Comparison of ENCODE assay signal across 8 cellular contexts in genomic region chr6:119350202-119351004, GRCh38. TPM values are rescaled to one million over a fixed set of nuclear protein-coding genes. Genes with fewer than 3 reads are reported as not detected.
A peak's percentile ranks its signal among the peaks of the same experiment; 100 is the strongest.
DNase-seq lines count a peak whose midpoint lies in the region; ATAC-seq and TF ChIP-seq lines count a peak whose summit lies in the region.

No MANE protein-coding gene starts in this region.

- H3K27me3 ChIP-seq in BE2C (no peaks in the 10 kb centered on the region), body of pancreas (no peaks in the 10 kb centered on the region)

- TF ChIP-seq CTCF in BE2C (IDR thresholded peaks at IDR 0.05; ENCODE audit: low read depth, low read length) (no peak), body of pancreas (IDR thresholded peaks at IDR 0.05) (no peak)

- H3K4me1 ChIP-seq in BE2C (peaks cover 3% of the 10 kb centered on the region; the same call in 1 of the 2 replicates), body of pancreas (peaks cover 29% of the 10 kb centered on the region)

- peaks cover 5 to 18% (median 5%) of the 10 kb centered on the region in 3 donors for H3K27me3 Mint-ChIP-seq in immature natural killer cell (ENCODE audit: low read depth in 3 of 3)

- H3K36me3 ChIP-seq in BE2C (peaks cover 9% of the 10 kb centered on the region), body of pancreas (replicated peaks in 1 of 2; ENCODE audit: insufficient read depth in 1 of 2, low read depth in 2 of 2) (no peaks in the 10 kb centered on the region)

- DNase-seq in BE2C: no peak
- peak; percentile 49 for DNase-seq in RPMI7951 (ENCODE audit: low read depth)
- peak in 3 of 4 donors; percentile 21 to 41 (median 41) for DNase-seq in body of pancreas
- DNase-seq in immature natural killer cell: peak; percentile 66 to 70 (median 66)
- peak; percentile 31 to 42 for DNase-seq in stimulated activated CD4-positive, alpha-beta T cell treated with anti-CD3 and anti-CD28 coated beads, Interleukin-15, amount 100 ng/mL, for 48 hours (ENCODE audit: low read depth in 2 of 2)
- no peak for DNase-seq in mesenteric fat pad (ENCODE audit: low spot score)

- peaks cover 0 to under 1% (median 0%) of the 10 kb centered on the region in 3 donors for H3K36me3 Mint-ChIP-seq in immature natural killer cell

- no peak for TF ChIP-seq POLR2A in body of pancreas (IDR thresholded peaks at IDR 0.05)

- peak overlapping the region; percentile 74 to 96 (median 90) for H3K27ac ChIP-seq in body of pancreas

- H3K4me3 ChIP-seq in BE2C (ENCODE audit: low read depth, low read length) (peak overlapping the region; percentile 89), body of pancreas (peak overlapping the region; percentile 73 to 99)

- WGBS in body of pancreas, 2 donors: 0 to 1% methylated on average over 20 to 25 of the region's 25 CpGs

- H3K9me3 Mint-ChIP-seq in immature natural killer cell: peaks cover 0 to 3% (median 0%) of the 10 kb centered on the region in 6 donors

- intact Hi-C loops in body of pancreas (cut with DNase I): no loop called here

- peak overlapping the region; percentile 79 to 96 (median 92) for H3K27ac Mint-ChIP-seq in immature natural killer cell

- H3K4me1 Mint-ChIP-seq in immature natural killer cell: peaks cover 38 to 60% of the 10 kb centered on the region in 2 donors

- no peaks in the 10 kb centered on the region for H3K9me3 ChIP-seq in BE2C
- no peaks in the 10 kb centered on the region for H3K9me3 ChIP-seq in body of pancreas

- H3K4me3 Mint-ChIP-seq in immature natural killer cell: peak overlapping the region; percentile 85 to 96 (median 91)

- peak; percentile 10 for ATAC-seq in GM19035 (IDR thresholded peaks at IDR 0.05; ENCODE audit: unreplicated experiment)
- ATAC-seq in HG03175 (IDR thresholded peaks at IDR 0.05; ENCODE audit: unreplicated experiment): peak; percentile 15
- peak; percentile 20 for ATAC-seq in body of pancreas

RNA-seq across cellular contexts. Expression of gene MAN1A1, which starts 0.8 kb away (rescaled TPM):
- polyA plus RNA-seq in BE2C (2012; ENCODE audit: insufficient read depth, insufficient read length, low read depth): 45.3 TPM
- total RNA-seq in RPMI7951 (2014; rRNA removed; shearing (Covaris generic)): 17.8 and 19.7 TPM in 2 replicates
- total RNA-seq in body of pancreas (100 to 1,000 TPM in 1 of 2 donors, 10 to 100 TPM in 1; 85.4 to 109 TPM), mesenteric fat pad (147 TPM)
- polyA plus RNA-seq in immature natural killer cell: 10 to 100 TPM; 33.9 to 64.9 (median 56.7) TPM

Comparison
In these comparisons a context has a peak if more than half of its experiments do, and no peak if none do; other contexts are left out.
1. DNase-seq: peak in RPMI7951 (single experiment), body of pancreas (3 of 4), immature natural killer cell (3 of 3) and stimulated activated CD4-positive, alpha-beta T cell treated with anti-CD3 and anti-CD28 coated beads, Interleukin-15, amount 100 ng/mL, for 48 hours (2 of 2); none in BE2C (single experiment) and mesenteric fat pad (single experiment).
2. Peak in every context shown above with its lines, with median percentiles within 50 percentile points of each other: ATAC-seq.